18 cellular contexts compared by ENCODE assay signal in genomic region chr17:28910534-28910933, GRCh38. TPM values are rescaled to one million over a fixed set of nuclear protein-coding genes. Genes with fewer than 3 reads are reported as not detected.
DNase-seq lines count a peak whose midpoint lies in the region; ATAC-seq, FAIRE-seq and TF ChIP-seq lines count a peak whose summit lies in the region.
"Had no signal": no experiment of that assay in that cellular context is flagged by ENCODE, and none has a peak within 500 bp of the region (broad histone marks: within the 10 kb centered on the region; RNA-seq: fewer than 3 reads in every experiment).

No MANE protein-coding gene starts in this region.

- H3K79me2 ChIP-seq in HepG2 (ENCODE audit: insufficient read depth, low read length) (no peaks in the 10 kb centered on the region), astrocyte (ENCODE audit: insufficient read depth, low read length) (peaks cover 2% of the 10 kb centered on the region)

- H3K27ac Mint-ChIP-seq in astrocyte (ENCODE audit: unreplicated experiment): peak overlapping the region; percentile 12
- H3K27ac Mint-ChIP-seq: HFFc6 had no signal

- peaks cover 8% of the 10 kb centered on the region for H3K4me1 Mint-ChIP-seq in astrocyte (ENCODE audit: low read depth, unreplicated experiment)
- H3K4me1 Mint-ChIP-seq: CD4-positive, alpha-beta memory T cell had no signal

- no peaks in the 10 kb centered on the region for H3K9me3 Mint-ChIP-seq in astrocyte (ENCODE audit: unreplicated experiment)
- H3K9me3 Mint-ChIP-seq: CD4-positive, alpha-beta memory T cell; H9 had no signal

- POLR2A ChIA-PET in HepG2 (lab: Yijun Ruan, JAX): no interaction called here
- POLR2A ChIA-PET in GM10248 (lab: Yijun Ruan, JAX): interaction anchor here (0.7 kb wide), 1 partner anchor 53 kb away, joined by 4 read pairs; no protein-coding TSS in a partner anchor

- peaks cover 61% of the 10 kb centered on the region for H3K4me1 ChIP-seq in HepG2 (ENCODE audit: insufficient read depth, low read length)
- H3K4me1 ChIP-seq in right lobe of liver: peaks cover 0 to 30% (median 9%) of the 10 kb centered on the region in 4 donors
- peaks cover 9% of the 10 kb centered on the region for H3K4me1 ChIP-seq in astrocyte (ENCODE audit: insufficient read depth, low read length)
- H3K4me1 ChIP-seq in neutrophil (ENCODE audit: control insufficient read depth in 1 of 2, insufficient read depth in 1 of 2, low read depth in 1 of 2, low read length in 1 of 2): no peaks in the 10 kb centered on the region

- WGBS in HepG2 (ENCODE audit: low lambda C conversion rate): 100% methylated on average over 1 of the region's 1 CpG
- 100% methylated on average over 1 of the region's 1 CpG for WGBS in right lobe of liver (ENCODE audit: insufficient coverage, low coverage, low lambda C conversion rate, missing lambda C conversion rate)

- TF ChIP-seq EP300 in HepG2 (IDR thresholded peaks at IDR 0.05; ENCODE audit: low read depth in 2 of 2, low read length in 2 of 2) (no peak), HepG2 (CRISPR knock-in tag; IDR thresholded peaks at IDR 0.05; ENCODE audit: borderline replicate concordance) (no peak)

- no peak overlapping the region for H3K9ac ChIP-seq in HepG2 (ENCODE audit: insufficient read depth, low read depth, low read length)
- no peak overlapping the region for H3K9ac ChIP-seq in astrocyte (ENCODE audit: low read length)
- H3K9ac ChIP-seq: GM23248 had no signal

- DNase-seq in HepG2 (ENCODE audit: low spot score) (no peak), right lobe of liver (no peak), astrocyte (ENCODE audit: low read depth) (no peak), NCI-H748 treated with DMSO at 0.1 percent for 48 hours (lab: John Stamatoyannopoulos, UW) (no peak), GM10248 (ENCODE audit: extremely low spot score) (no peak)
- DNase-seq: C1 segment of cervical spinal cord; Calu3; CD4-positive, alpha-beta memory T cell; COR-L47; DMS53; DMS79 treated with DMSO at 0.1 percent for 48 hours; GF-D8; GM23248; H9; HFFc6 had no signal

- H4K20me1 ChIP-seq in HepG2 (ENCODE audit: insufficient read depth, low read length): peaks cover 4% of the 10 kb centered on the region; the same call in 1 of the 2 replicates
- peaks cover 89% of the 10 kb centered on the region for H4K20me1 ChIP-seq in astrocyte (ENCODE audit: insufficient read depth, low read length)

- H2AFZ ChIP-seq in HepG2 (ENCODE audit: low read length) (no peak overlapping the region), astrocyte (ENCODE audit: low read depth, low read length) (no peak overlapping the region)
- H2AFZ ChIP-seq: GM23248 had no signal

- peaks cover 32 to 85% of the 10 kb centered on the region in 2 experiments for H3K36me3 ChIP-seq in HepG2 (replicated peaks in 1 of 2; ENCODE audit: control insufficient read depth in 1 of 2, insufficient read depth in 2 of 2, low read length in 2 of 2)
- H3K36me3 ChIP-seq in right lobe of liver: peaks cover 0 to 78% (median 31%) of the 10 kb centered on the region in 4 donors
- peaks cover 77% of the 10 kb centered on the region for H3K36me3 ChIP-seq in astrocyte (ENCODE audit: insufficient read depth, low read length)
- H3K36me3 ChIP-seq in neutrophil: peaks cover 100% of the 10 kb centered on the region

- H3K27me3 Mint-ChIP-seq in astrocyte (ENCODE audit: low read depth, unreplicated experiment): no peaks in the 10 kb centered on the region
- H3K27me3 Mint-ChIP-seq: CD4-positive, alpha-beta memory T cell had no signal

- TF ChIP-seq CTCF in HepG2 (CRISPR knock-in tag; IDR thresholded peaks at IDR 0.05) (no peak), right lobe of liver (IDR thresholded peaks at IDR 0.05) (no peak), astrocyte (IDR thresholded peaks at IDR 0.05; ENCODE audit: insufficient read depth, low read depth, low read length) (no peak), neutrophil (IDR thresholded peaks at IDR 0.05) (no peak), GM10248 (IDR thresholded peaks at IDR 0.05; ENCODE audit: control extremely low read depth, extremely low read depth, low read depth, missing control alignments) (no peak)

- peaks cover 43% of the 10 kb centered on the region for H3K36me3 Mint-ChIP-seq in astrocyte (ENCODE audit: low read depth, unreplicated experiment)

- in situ Hi-C loops in HepG2 (cut with HindIII; ENCODE audit: extremely low pct_ligation_motif_present, low pct_unique_long_range_greater_than_20kb): loop anchor here (5.0 kb wide), 1 partner anchor 37 kb away; no protein-coding TSS in a partner anchor

- no TSS peak for BruUV-seq in HepG2 (replicated peaks; lab: Mats Ljungman, UMichigan)

- intact Hi-C loops in HepG2 (cut with micrococcal nuclease; ENCODE audit: unreplicated experiment) (no loop called here), right lobe of liver (cut with DNase I) (loop anchor here (10.0 kb wide), 2 partner anchors 56 to 156 kb away; partner anchors contain the start of gene ERAL1 (in 1 of the 2))

- CTCF ChIA-PET in HepG2 (lab: Yijun Ruan, JAX; ENCODE audit: low intra/inter-chr PET ratio, low total read pairs): no interaction called here
- CTCF ChIA-PET in GM10248 (lab: Yijun Ruan, JAX): interaction anchor here (0.9 to 11.5 kb wide), 12 partner anchors 8 to 233 kb away, joined by 3 to 89 read pairs (median 4); partner anchors contain the start of gene TLCD1

- no peak for TF ChIP-seq POLR2A in HepG2 (IDR thresholded peaks at IDR 0.05; ENCODE audit: insufficient read depth in 1 of 2, low read depth in 2 of 2, low read length in 2 of 2)
- TF ChIP-seq POLR2A in right lobe of liver (IDR thresholded peaks at IDR 0.05): no peak

- no peak for ATAC-seq in HepG2
- ATAC-seq in right lobe of liver: no peak
- ATAC-seq: HCT116 had no signal

- H3K27me3 ChIP-seq in HepG2 (ENCODE audit: control insufficient read depth in 1 of 2, insufficient read depth in 2 of 2, low read length in 2 of 2) (no peaks in the 10 kb centered on the region), right lobe of liver (no peaks in the 10 kb centered on the region), astrocyte (ENCODE audit: insufficient read depth, low read length) (no peaks in the 10 kb centered on the region), neutrophil (no peaks in the 10 kb centered on the region)

- H3K4me3 ChIP-seq in HepG2 (replicated peaks in 1 of 3; ENCODE audit: insufficient read depth in 1 of 3, low read depth in 2 of 3, low read length in 3 of 3): no peak overlapping the region
- H3K4me3 ChIP-seq in right lobe of liver: no peak overlapping the region
- no peak overlapping the region for H3K4me3 ChIP-seq in astrocyte (ENCODE audit: insufficient read depth, low read depth, low read length)
- no peak overlapping the region for H3K4me3 ChIP-seq in neutrophil (ENCODE audit: low read depth in 1 of 2, low read length in 1 of 2)
- H3K4me3 ChIP-seq: GM23248 had no signal

- no peak overlapping the region for H3K4me3 Mint-ChIP-seq in astrocyte (ENCODE audit: unreplicated experiment)
- H3K4me3 Mint-ChIP-seq: CD4-positive, alpha-beta memory T cell; H9; HFFc6 had no signal

- no peak overlapping the region for H3K4me2 ChIP-seq in HepG2 (ENCODE audit: low read depth, low read length)
- no peak overlapping the region for H3K4me2 ChIP-seq in astrocyte (ENCODE audit: low read length)

- FAIRE-seq in HepG2 (lab: Jason Lieb, UNC) (no peak), astrocyte (lab: Jason Lieb, UNC) (no peak)
- FAIRE-seq: GM12892 had no signal

- no peak for TF ChIP-seq RAD21 in HepG2 (CRISPR knock-in tag; IDR thresholded peaks at IDR 0.05)

- H3K27ac ChIP-seq in HepG2 (ENCODE audit: extremely low read length, insufficient read depth, low read length) (no peak overlapping the region), right lobe of liver (no peak overlapping the region), astrocyte (ENCODE audit: low read depth, low read length) (no peak overlapping the region), neutrophil (peak overlapping the region; percentile 34)
- H3K27ac ChIP-seq: GM23248 had no signal

- H3K9me3 ChIP-seq in HepG2 (ENCODE audit: low read length): no peaks in the 10 kb centered on the region
- no peaks in the 10 kb centered on the region for H3K9me3 ChIP-seq in right lobe of liver
- no peaks in the 10 kb centered on the region for H3K9me3 ChIP-seq in astrocyte (ENCODE audit: insufficient read depth, low read depth, low read length)
- no peaks in the 10 kb centered on the region for H3K9me3 ChIP-seq in neutrophil

RNA-seq across cellular contexts. Expression of gene DHRS13, which starts 7.7 kb away (rescaled TPM):
- total RNA-seq in HepG2 (2016; rRNA removed; fragmentation: Illumina TruSeq; extraction: Trizol) (7.6 and 12.6 TPM in 2 replicates), right lobe of liver (10 to 100 TPM in 3 of 6 experiments, 1 to 10 TPM in 3; 3.4 to 27.4 (median 8.8) TPM), astrocyte (4.3 and 4.5 TPM in 2 replicates)
- 3.8 and 4.4 TPM in 2 replicates for total RNA-seq in HepG2 (2016; cell fraction: cytosol; rRNA removed; fragmentation: Illumina TruSeq; extraction: Trizol; ENCODE audit: low read depth)
- 6.5 and 14.0 TPM in 2 replicates for total RNA-seq in HepG2 (2016; cell fraction: insoluble cytoplasmic fraction; rRNA removed; fragmentation: Illumina TruSeq; extraction: Trizol)
- 8.0 and 9.3 TPM in 2 replicates for total RNA-seq in HepG2 (2016; cell fraction: membrane; rRNA removed; fragmentation: Illumina TruSeq; extraction: Trizol)
- total RNA-seq in HepG2 (2016; cell fraction: nucleus; rRNA removed; fragmentation: Illumina TruSeq; extraction: Trizol): 9.7 and 11.6 TPM in 2 replicates
- polyA plus RNA-seq in HepG2 (2011; rRNA removed): 11.8 and 14.9 TPM in 2 replicates
- polyA plus RNA-seq in HepG2 (2011; cell fraction: cytosol; rRNA removed): 17.3 and 17.4 TPM in 2 replicates
- polyA plus RNA-seq in HepG2 (2011; cell fraction: nucleus; rRNA removed): 8.7 and 11.2 TPM in 2 replicates
- 3.6 and 6.3 TPM in 2 replicates for polyA plus RNA-seq in HepG2 (2012)
- 4.0 and 5.3 TPM in 2 replicates for polyA plus RNA-seq in HepG2 (2016; cell fraction: cytosol; fragmentation: Illumina TruSeq; extraction: Trizol; ENCODE audit: low read depth)
- 8.0 and 9.0 TPM in 2 replicates for polyA plus RNA-seq in HepG2 (2016; cell fraction: insoluble cytoplasmic fraction; fragmentation: Illumina TruSeq; extraction: Trizol; ENCODE audit: low read depth)
- 7.0 and 7.5 TPM in 2 replicates for polyA plus RNA-seq in HepG2 (2016; cell fraction: membrane; fragmentation: Illumina TruSeq; extraction: Trizol; ENCODE audit: low read depth)
- polyA plus RNA-seq in HepG2 (2016; cell fraction: nucleus; fragmentation: Illumina TruSeq; extraction: Trizol; ENCODE audit: insufficient read depth, low read depth): 20.2 and 21.1 TPM in 2 replicates
- polyA minus RNA-seq in HepG2 (2011; rRNA and poly(A)+ RNA removed; ENCODE audit: low replicate concordance): 15.0 and 24.2 TPM in 2 replicates
- polyA minus RNA-seq in HepG2 (2011; cell fraction: cytosol; rRNA and poly(A)+ RNA removed): 5.9 and 8.7 TPM in 2 replicates
- 5.2 and 7.8 TPM in 2 replicates for polyA minus RNA-seq in HepG2 (2011; cell fraction: nucleus; rRNA and poly(A)+ RNA removed)

RNA-seq across cellular contexts. Expression of gene FLOT2, which starts 13.0 kb away (rescaled TPM):
- total RNA-seq in HepG2 (2016; rRNA removed; fragmentation: Illumina TruSeq; extraction: Trizol) (54.3 and 60.7 TPM in 2 replicates), right lobe of liver (100 to 1,000 TPM in 1 of 6 experiments, 10 to 100 TPM in 5; 64.9 to 131 (median 82.8) TPM), astrocyte (84.4 and 87.3 TPM in 2 replicates)
- 21.0 and 27.1 TPM in 2 replicates for total RNA-seq in HepG2 (2016; cell fraction: cytosol; rRNA removed; fragmentation: Illumina TruSeq; extraction: Trizol; ENCODE audit: low read depth)
- total RNA-seq in HepG2 (2016; cell fraction: insoluble cytoplasmic fraction; rRNA removed; fragmentation: Illumina TruSeq; extraction: Trizol): 53.0 and 55.0 TPM in 2 replicates
- total RNA-seq in HepG2 (2016; cell fraction: membrane; rRNA removed; fragmentation: Illumina TruSeq; extraction: Trizol): 55.4 and 58.7 TPM in 2 replicates
- 31.5 and 32.6 TPM in 2 replicates for total RNA-seq in HepG2 (2016; cell fraction: nucleus; rRNA removed; fragmentation: Illumina TruSeq; extraction: Trizol)
- polyA plus RNA-seq in HepG2 (2011; rRNA removed): 54.5 and 60.6 TPM in 2 replicates
- 66.4 and 77.9 TPM in 2 replicates for polyA plus RNA-seq in HepG2 (2011; cell fraction: cytosol; rRNA removed)
- polyA plus RNA-seq in HepG2 (2011; cell fraction: nucleus; rRNA removed): 62.5 and 67.8 TPM in 2 replicates
- polyA plus RNA-seq in HepG2 (2012): 42.3 and 50.0 TPM in 2 replicates
- polyA plus RNA-seq in HepG2 (2016; cell fraction: cytosol; fragmentation: Illumina TruSeq; extraction: Trizol; ENCODE audit: low read depth): 27.5 and 28.8 TPM in 2 replicates
- 48.1 and 64.0 TPM in 2 replicates for polyA plus RNA-seq in HepG2 (2016; cell fraction: insoluble cytoplasmic fraction; fragmentation: Illumina TruSeq; extraction: Trizol; ENCODE audit: low read depth)
- 49.0 and 54.8 TPM in 2 replicates for polyA plus RNA-seq in HepG2 (2016; cell fraction: membrane; fragmentation: Illumina TruSeq; extraction: Trizol; ENCODE audit: low read depth)
- 64.4 and 67.0 TPM in 2 replicates for polyA plus RNA-seq in HepG2 (2016; cell fraction: nucleus; fragmentation: Illumina TruSeq; extraction: Trizol; ENCODE audit: insufficient read depth, low read depth)
- polyA minus RNA-seq in HepG2 (2011; rRNA and poly(A)+ RNA removed; ENCODE audit: low replicate concordance): 124 and 166 TPM in 2 replicates
- polyA minus RNA-seq in HepG2 (2011; cell fraction: cytosol; rRNA and poly(A)+ RNA removed): 35.9 and 59.2 TPM in 2 replicates
- polyA minus RNA-seq in HepG2 (2011; cell fraction: nucleus; rRNA and poly(A)+ RNA removed): 14.0 and 19.0 TPM in 2 replicates

RNA-seq across cellular contexts. Expression of gene PHF12, which starts 40.8 kb away (rescaled TPM):
- 9.8 and 10.0 TPM in 2 replicates for total RNA-seq in HepG2 (2016; rRNA removed; fragmentation: Illumina TruSeq; extraction: Trizol)
- 38.8 and 40.7 TPM in 2 replicates for total RNA-seq in HepG2 (2016; cell fraction: cytosol; rRNA removed; fragmentation: Illumina TruSeq; extraction: Trizol; ENCODE audit: low read depth)
- total RNA-seq in HepG2 (2016; cell fraction: insoluble cytoplasmic fraction; rRNA removed; fragmentation: Illumina TruSeq; extraction: Trizol): 6.6 and 12.3 TPM in 2 replicates
- total RNA-seq in HepG2 (2016; cell fraction: membrane; rRNA removed; fragmentation: Illumina TruSeq; extraction: Trizol): 20.1 and 21.2 TPM in 2 replicates
- total RNA-seq in HepG2 (2016; cell fraction: nucleus; rRNA removed; fragmentation: Illumina TruSeq; extraction: Trizol): 11.6 and 13.5 TPM in 2 replicates
- polyA plus RNA-seq in HepG2 (2011; rRNA removed): 17.1 and 23.9 TPM in 2 replicates
- polyA plus RNA-seq in HepG2 (2011; cell fraction: cytosol; rRNA removed): 9.0 and 10.2 TPM in 2 replicates
- polyA plus RNA-seq in HepG2 (2011; cell fraction: nucleus; rRNA removed): 40.3 and 44.7 TPM in 2 replicates
- polyA plus RNA-seq in HepG2 (2012): 12.4 and 17.6 TPM in 2 replicates
- 2.7 and 2.8 TPM in 2 replicates for polyA plus RNA-seq in HepG2 (2016; cell fraction: cytosol; fragmentation: Illumina TruSeq; extraction: Trizol; ENCODE audit: low read depth)
- polyA plus RNA-seq in HepG2 (2016; cell fraction: insoluble cytoplasmic fraction; fragmentation: Illumina TruSeq; extraction: Trizol; ENCODE audit: low read depth): 11.3 and 15.3 TPM in 2 replicates
- polyA plus RNA-seq in HepG2 (2016; cell fraction: membrane; fragmentation: Illumina TruSeq; extraction: Trizol; ENCODE audit: low read depth): 9.9 and 10.4 TPM in 2 replicates
- polyA plus RNA-seq in HepG2 (2016; cell fraction: nucleus; fragmentation: Illumina TruSeq; extraction: Trizol; ENCODE audit: insufficient read depth, low read depth): 39.1 and 44.1 TPM in 2 replicates
- 32.1 and 43.1 TPM in 2 replicates for polyA minus RNA-seq in HepG2 (2011; rRNA and poly(A)+ RNA removed; ENCODE audit: low replicate concordance)
- polyA minus RNA-seq in HepG2 (2011; cell fraction: cytosol; rRNA and poly(A)+ RNA removed): 13.8 and 18.0 TPM in 2 replicates
- polyA minus RNA-seq in HepG2 (2011; cell fraction: nucleus; rRNA and poly(A)+ RNA removed): 23.6 and 28.2 TPM in 2 replicates
- 10 to 100 TPM; 13.0 to 33.1 (median 17.4) TPM for total RNA-seq in right lobe of liver
- total RNA-seq in astrocyte: 41.6 and 46.7 TPM in 2 replicates

RNA-seq across cellular contexts. Expression of gene ERAL1, which starts 55.7 kb away (rescaled TPM):
- total RNA-seq in HepG2 (2016; rRNA removed; fragmentation: Illumina TruSeq; extraction: Trizol): 46.9 and 50.7 TPM in 2 replicates
- total RNA-seq in HepG2 (2016; cell fraction: cytosol; rRNA removed; fragmentation: Illumina TruSeq; extraction: Trizol; ENCODE audit: low read depth): 8.5 and 10.0 TPM in 2 replicates
- total RNA-seq in HepG2 (2016; cell fraction: insoluble cytoplasmic fraction; rRNA removed; fragmentation: Illumina TruSeq; extraction: Trizol): 48.8 and 50.6 TPM in 2 replicates
- total RNA-seq in HepG2 (2016; cell fraction: membrane; rRNA removed; fragmentation: Illumina TruSeq; extraction: Trizol): 17.1 and 19.7 TPM in 2 replicates
- total RNA-seq in HepG2 (2016; cell fraction: nucleus; rRNA removed; fragmentation: Illumina TruSeq; extraction: Trizol): 28.7 and 36.3 TPM in 2 replicates
- 72.2 and 73.5 TPM in 2 replicates for polyA plus RNA-seq in HepG2 (2011; rRNA removed)
- polyA plus RNA-seq in HepG2 (2011; cell fraction: cytosol; rRNA removed): 72.3 and 85.9 TPM in 2 replicates
- polyA plus RNA-seq in HepG2 (2011; cell fraction: nucleus; rRNA removed): 55.6 and 60.0 TPM in 2 replicates
- polyA plus RNA-seq in HepG2 (2012): 42.4 and 45.1 TPM in 2 replicates
- polyA plus RNA-seq in HepG2 (2016; cell fraction: cytosol; fragmentation: Illumina TruSeq; extraction: Trizol; ENCODE audit: low read depth): 13.8 and 14.3 TPM in 2 replicates
- 78.5 and 84.9 TPM in 2 replicates for polyA plus RNA-seq in HepG2 (2016; cell fraction: insoluble cytoplasmic fraction; fragmentation: Illumina TruSeq; extraction: Trizol; ENCODE audit: low read depth)
- 24.1 and 26.2 TPM in 2 replicates for polyA plus RNA-seq in HepG2 (2016; cell fraction: membrane; fragmentation: Illumina TruSeq; extraction: Trizol; ENCODE audit: low read depth)
- 72.4 and 76.9 TPM in 2 replicates for polyA plus RNA-seq in HepG2 (2016; cell fraction: nucleus; fragmentation: Illumina TruSeq; extraction: Trizol; ENCODE audit: insufficient read depth, low read depth)
- 142 and 176 TPM in 2 replicates for polyA minus RNA-seq in HepG2 (2011; rRNA and poly(A)+ RNA removed; ENCODE audit: low replicate concordance)
- polyA minus RNA-seq in HepG2 (2011; cell fraction: cytosol; rRNA and poly(A)+ RNA removed): 44.2 and 52.7 TPM in 2 replicates
- 29.7 and 30.6 TPM in 2 replicates for polyA minus RNA-seq in HepG2 (2011; cell fraction: nucleus; rRNA and poly(A)+ RNA removed)
- 10 to 100 TPM; 21.6 to 47.1 (median 23.4) TPM for total RNA-seq in right lobe of liver
- 38.2 and 38.4 TPM in 2 replicates for total RNA-seq in astrocyte
